In the genomic region with DNA sequence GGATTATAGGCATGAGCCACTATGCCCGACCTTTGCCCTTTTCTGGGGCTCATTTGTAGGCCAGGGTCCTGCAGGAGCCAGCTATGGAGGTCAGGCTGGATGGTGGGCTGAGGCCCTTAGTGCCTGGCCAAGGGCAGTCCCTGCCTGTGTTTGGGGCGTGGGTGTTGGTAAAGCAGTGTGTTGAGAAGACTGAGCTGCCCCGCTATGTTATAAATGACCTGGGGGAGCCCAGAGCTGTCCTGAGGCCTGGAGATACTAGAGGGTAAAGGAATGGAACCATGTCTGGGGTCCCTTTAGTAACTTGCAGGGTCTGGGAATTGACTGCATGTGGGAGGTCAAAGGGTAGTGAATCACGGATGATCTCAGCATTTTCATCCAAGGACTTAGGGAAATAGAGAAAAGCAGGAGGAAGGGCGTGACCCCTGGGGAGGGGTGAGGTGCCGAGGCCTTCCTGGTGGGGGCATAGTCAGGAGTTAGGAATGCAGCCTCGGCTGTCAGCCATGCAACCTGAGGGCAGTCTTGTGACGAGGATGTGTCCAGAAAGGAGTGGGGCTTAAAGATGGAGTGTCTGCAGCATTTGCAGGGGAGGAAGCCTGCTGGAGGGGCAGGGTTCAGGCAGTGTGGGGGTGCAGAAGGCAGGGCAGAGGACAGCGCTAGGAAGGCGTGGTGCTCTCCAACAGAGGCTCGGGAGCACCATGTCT, we compare ENCODE assay signal across 12 cellular contexts. TPM values are rescaled to one million over a fixed set of nuclear protein-coding genes. Genes with fewer than 3 reads are reported as not detected.
DNase-seq lines count a peak whose midpoint lies in the region; ATAC-seq and TF ChIP-seq lines count a peak whose summit lies in the region.
"Had no signal": no experiment of that assay in that cellular context is flagged by ENCODE, and none has a peak within 500 bp of the region (broad histone marks: within the 10 kb centered on the region; RNA-seq: fewer than 3 reads in every experiment).

No MANE protein-coding gene starts in this region.

- no peaks in the 10 kb centered on the region for H3K79me2 ChIP-seq in H9 (ENCODE audit: insufficient read depth, low read length)

- no peak overlapping the region for H4K91ac ChIP-seq in H9 (ENCODE audit: insufficient read length, low read depth, low read length)

- no peaks in the 10 kb centered on the region for H3K4me1 ChIP-seq in H9 (ENCODE audit: insufficient read depth, low read length)

- H3K23me2 ChIP-seq in H9 (ENCODE audit: insufficient read length, low read depth, low read length, poor library complexity, severe bottlenecking), result no peaks in the 10 kb centered on the region

- no CpG with 5 or more reads among the region's 11 CpGs for WGBS in H9 (ENCODE audit: extremely low coverage, insufficient read length, low lambda C conversion rate)

- H3K27me3 ChIP-seq in H9 (ENCODE audit: insufficient read depth, low read length), result no peaks in the 10 kb centered on the region

- no peak overlapping the region for H3K18ac ChIP-seq in H9 (ENCODE audit: insufficient read length, low read depth, low read length)

- H3T11ph ChIP-seq in H9 (ENCODE audit: low read length), result no peak overlapping the region

- TF ChIP-seq CTCF in H9 (conservative IDR thresholded peaks at IDR 0.05) (no peak), fibroblast of pulmonary artery (IDR thresholded peaks at IDR 0.05; ENCODE audit: low read length, missing control alignments) (no peak), retinal pigment epithelial cell (conservative IDR thresholded peaks at IDR 0.05; ENCODE audit: low read depth, low read length) (no peak)

- H3K56ac ChIP-seq in H9 (ENCODE audit: insufficient read length, low read depth, low read length), result no peak overlapping the region

- no peaks in the 10 kb centered on the region for H3K9me3 Mint-ChIP-seq in H9

- H3K9me3 ChIP-seq in H9 (ENCODE audit: control insufficient read depth, low read depth, low read length), result no peaks in the 10 kb centered on the region

- no peak overlapping the region for H2BK12ac ChIP-seq in H9 (ENCODE audit: insufficient read length, low read depth, low read length)

- peak overlapping the region; percentile 47 to 79 (median 72); a peak in 5 of 7 replicates for H3K27ac Mint-ChIP-seq in H9

- H3K27ac ChIP-seq in H9 (ENCODE audit: insufficient read length, low read depth, low read length), result no peak overlapping the region
- H3K27ac ChIP-seq: KMS-11 had no signal

- H2AK5ac ChIP-seq in H9 (ENCODE audit: insufficient read length, low read length), result no peak overlapping the region

- no peak overlapping the region for H3K4me2 ChIP-seq in H9 (ENCODE audit: insufficient read depth, insufficient read length, low read length)
- H3K4me2 ChIP-seq: KMS-11 had no signal

- no peak overlapping the region for H2BK120ac ChIP-seq in H9 (ENCODE audit: low read depth, low read length, poor library complexity, severe bottlenecking)

- H3K27me3 Mint-ChIP-seq in H9 (ENCODE audit: low read depth), result no peaks in the 10 kb centered on the region

- no peak overlapping the region for H3K9ac ChIP-seq in H9 (ENCODE audit: extremely low read depth, insufficient read length, low read length)
- H3K9ac ChIP-seq: KMS-11 had no signal

- H3K79me1 ChIP-seq in H9 (ENCODE audit: insufficient read depth, low read depth, low read length, poor library complexity, severe bottlenecking), result peaks cover 2% of the 10 kb centered on the region

- no peak overlapping the region for H2BK20ac ChIP-seq in H9 (ENCODE audit: low read depth, low read length, poor library complexity, severe bottlenecking)

- no peak overlapping the region for H2AFZ ChIP-seq in H9 (ENCODE audit: low read length)

- no peak overlapping the region for H3K4me3 Mint-ChIP-seq in H9

- no peak overlapping the region for H4K5ac ChIP-seq in H9 (ENCODE audit: insufficient read length, low read depth, low read length)

- H3K36me3 Mint-ChIP-seq in H9 (ENCODE audit: insufficient read depth in 1 of 3, low read depth in 3 of 3), result peaks cover 17 to 71% (median 68%) of the 10 kb centered on the region in 3 experiments; a peak in 6 of 7 replicates

- no peak for ATAC-seq in HG03196 (IDR thresholded peaks at IDR 0.05; ENCODE audit: unreplicated experiment)
- no peak for ATAC-seq in HG02970 (IDR thresholded peaks at IDR 0.05; ENCODE audit: low FRiP score, unreplicated experiment)

- H3K4me3 ChIP-seq in fibroblast of pulmonary artery (replicated peaks; ENCODE audit: low read depth, low read length) (no peak overlapping the region), retinal pigment epithelial cell (ENCODE audit: low read length) (no peak overlapping the region)

- H3K23ac ChIP-seq in H9 (ENCODE audit: insufficient read length, low read depth, low read length), result no peak overlapping the region

- H4K20me1 ChIP-seq in H9 (ENCODE audit: control insufficient read depth, insufficient read depth, insufficient read length), result no peaks in the 10 kb centered on the region

- H4K8ac ChIP-seq in H9 (replicated peaks; ENCODE audit: insufficient read length, low read depth, low read length), result no peak overlapping the region

- H3K14ac ChIP-seq in H9 (ENCODE audit: insufficient read depth, low read length), result no peak overlapping the region

- H3K4me1 Mint-ChIP-seq in H9, result 0 out of 4 replicates have a peak, but pooled peaks cover 0 to 2% of the 10 kb centered on the region in 2 experiments

- H3K4ac ChIP-seq in H9 (ENCODE audit: low read depth, low read length), result no peak overlapping the region

- no peak overlapping the region for H2BK5ac ChIP-seq in H9 (ENCODE audit: insufficient read length, low read length)

- no peak overlapping the region for H2BK15ac ChIP-seq in H9 (ENCODE audit: low read depth, low read length)

- no peak for DNase-seq in H9
- DNase-seq in T1000 (lab: John Stamatoyannopoulos, UW), result peak; percentile 63
- DNase-seq in fibroblast of pulmonary artery (ENCODE audit: low read depth), result peak; percentile 66
- DNase-seq in retinal pigment epithelial cell (ENCODE audit: low read depth), result peak; percentile 30
- no peak for DNase-seq in RPMI8226
- DNase-seq in hypothalamus (lab: John Stamatoyannopoulos, UW), result no peak
- DNase-seq: activated effector memory CD4-positive, alpha-beta T cell treated with Interleukin-2 at 50 U/mL for 16 hours; SHP77 treated with DMSO at 0.1 percent for 48 hours; stimulated activated CD4-positive, alpha-beta T cell treated with anti-CD3 and anti-CD28 coated beads, Interleukin-2, amount 100 ng/mL, for 48 hours had no signal

RNA-seq across cellular contexts. Expression of a gene that starts 31.5 kb away (rescaled TPM):
- 74.2 and 74.4 TPM in 2 replicates for total RNA-seq in H9 (2021)

RNA-seq across cellular contexts. Expression of a gene that starts 42.9 kb away (rescaled TPM):
- total RNA-seq in H9 (2021), result 37.8 and 38.5 TPM in 2 replicates

RNA-seq across cellular contexts. Expression of a gene that starts 44.1 kb away (rescaled TPM):
- 21.9 and 22.3 TPM in 2 replicates for total RNA-seq in H9 (2021)

Comparison
In these comparisons a context has a peak if more than half of its experiments do, and no peak if none do; other contexts are left out.
1. DNase-seq: peak in T1000 (single experiment), fibroblast of pulmonary artery (single experiment) and retinal pigment epithelial cell (single experiment); none in H9 (single experiment), RPMI8226 (single experiment) and hypothalamus (0 of 51).